1 cellular context compared by ENCODE assay signal in the genomic region with DNA sequence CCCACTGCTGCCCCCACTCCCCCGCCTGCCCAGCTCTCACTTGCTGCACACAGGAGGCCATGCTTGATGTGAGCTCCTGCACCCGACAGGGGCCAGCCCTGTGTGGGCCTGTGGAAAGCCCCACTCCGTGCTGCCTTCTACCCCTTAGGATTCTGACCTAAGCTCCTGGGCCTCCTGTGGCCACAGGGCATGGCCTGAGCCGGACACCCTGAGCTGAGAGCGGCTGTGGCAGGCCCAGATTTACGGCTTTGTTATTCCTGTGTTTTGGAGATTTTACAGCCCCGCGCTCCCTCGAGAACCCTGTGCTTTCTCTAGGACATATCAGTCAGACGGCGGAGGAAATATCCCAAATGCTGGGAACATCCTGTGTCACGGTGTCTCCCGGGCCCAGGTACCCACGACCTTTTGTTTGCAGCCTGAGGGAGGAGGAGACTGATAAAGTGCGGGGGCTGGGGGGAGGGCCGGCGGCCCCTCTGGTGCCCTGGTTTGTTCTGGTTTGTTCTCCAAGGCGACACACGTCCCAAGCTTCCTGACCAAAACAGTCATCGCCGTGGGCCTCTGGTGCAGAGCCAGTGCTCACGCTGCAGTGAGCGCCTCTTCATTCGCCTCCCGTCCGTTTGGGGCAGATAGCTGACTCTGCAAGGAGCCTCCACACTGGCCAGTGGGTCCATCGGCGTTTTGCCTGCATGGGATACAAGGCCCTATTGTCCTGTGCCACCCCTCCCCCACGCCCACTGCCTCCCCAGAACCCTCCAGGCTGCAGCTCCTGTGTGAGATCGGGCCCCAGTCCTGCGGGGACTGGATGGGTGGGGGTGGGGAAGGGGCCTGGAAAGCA.
TF ChIP-seq lines count a peak whose summit lies in the region.

No MANE protein-coding gene starts in this region.

TF ChIP-seq in IMR-90, 13 proteins besides CTCF, POLR2A, EP300 and RAD21:
- no peak for TF ChIP-seq RCOR1 (IDR thresholded peaks at IDR 0.05; ENCODE audit: insufficient replicate concordance, low read length)
- TF ChIP-seq, protein P1, sequence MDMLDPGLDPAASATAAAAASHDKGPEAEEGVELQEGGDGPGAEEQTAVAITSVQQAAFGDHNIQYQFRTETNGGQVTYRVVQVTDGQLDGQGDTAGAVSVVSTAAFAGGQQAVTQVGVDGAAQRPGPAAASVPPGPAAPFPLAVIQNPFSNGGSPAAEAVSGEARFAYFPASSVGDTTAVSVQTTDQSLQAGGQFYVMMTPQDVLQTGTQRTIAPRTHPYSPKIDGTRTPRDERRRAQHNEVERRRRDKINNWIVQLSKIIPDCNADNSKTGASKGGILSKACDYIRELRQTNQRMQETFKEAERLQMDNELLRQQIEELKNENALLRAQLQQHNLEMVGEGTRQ (IDR thresholded peaks at IDR 0.05; ENCODE audit: low read depth, low read length) = no peak
